24 cellular contexts compared by ENCODE assay signal in the genomic region with DNA sequence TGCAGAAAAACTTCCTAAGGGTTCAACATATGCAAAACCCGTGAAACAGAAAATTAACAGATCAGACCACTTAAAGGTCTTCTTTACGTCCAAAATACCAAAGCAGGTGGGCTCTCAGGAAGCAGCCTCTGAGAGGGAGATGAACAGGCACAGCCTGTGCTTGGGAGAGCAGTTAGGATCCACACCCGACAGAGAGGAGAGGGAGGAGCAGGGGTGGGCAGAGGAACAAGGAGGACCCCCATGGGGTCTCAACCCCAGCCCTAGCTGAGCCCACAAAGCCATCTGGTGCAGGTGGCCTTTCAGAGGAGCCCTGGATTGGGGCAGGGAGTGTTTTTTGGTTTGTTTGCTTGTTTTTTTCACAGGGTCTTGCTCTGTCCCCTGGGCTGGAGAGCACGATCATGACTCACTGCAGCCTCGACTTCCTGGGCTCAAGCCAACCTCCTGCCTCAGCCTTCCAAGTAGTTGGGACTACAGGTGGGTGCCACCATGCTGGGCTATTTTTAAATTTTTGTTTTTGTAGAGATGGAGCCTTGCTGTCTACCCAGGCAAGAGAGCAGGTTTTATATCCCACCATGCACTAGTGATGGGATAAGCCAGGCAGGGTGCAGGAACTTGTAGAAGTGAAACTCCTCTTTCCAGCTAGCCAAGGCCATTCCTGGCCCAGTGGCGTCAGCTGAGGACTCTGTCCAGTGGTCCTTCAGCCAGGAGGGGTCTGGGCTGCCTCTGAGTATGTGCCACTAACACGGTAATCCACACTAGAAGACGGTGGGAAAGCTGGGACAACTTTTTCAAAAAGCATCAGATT.
"Had no signal": no experiment of that assay in that cellular context is flagged by ENCODE, and none has a peak within 500 bp of the region (broad histone marks: within the 10 kb centered on the region; RNA-seq: fewer than 3 reads in every experiment).

No MANE protein-coding gene starts in this region.

- H3K4me2 ChIP-seq: hepatocyte had no signal

- H3K36me3 ChIP-seq: ascending aorta, cardiac muscle cell, gastrocnemius medialis, left ventricle myocardium inferior, right atrium auricular region, thoracic aorta, vagina had no signal

- DNase-seq: activated CD4-positive, alpha-beta T cell treated with anti-CD3 and anti-CD28 coated beads for 1 hour; activated CD4-positive, alpha-beta T cell treated with anti-CD3 and anti-CD28 coated beads, Interleukin-2, amount 10 ng/mL, durations not matched to agents 7 days and 5 days; activated CD8-positive, alpha-beta T cell treated with anti-CD3 and anti-CD28 coated beads for 36 hours; activated naive CD4-positive, alpha-beta T cell treated with Interleukin-2 at 50 U/mL for 16 hours; activated naive CD8-positive, alpha-beta T cell treated with anti-CD3 and anti-CD28 coated beads, Interleukin-2, amount 10 ng/mL, durations not matched to agents 7 days and 5 days; activated T-cell treated with anti-CD3 and anti-CD28 coated beads, Interleukin-2, amount 50 U/mL, for 48 hours; cortex of kidney; effector memory CD8-positive, alpha-beta T cell; erythroblast; gastrocnemius medialis; islet precursor cell; left ventricle myocardium inferior; nucleus accumbens; stimulated activated CD4-positive, alpha-beta T cell treated with anti-CD3 and anti-CD28 coated beads, Interleukin-12 subunit alpha, Interleukin-12 subunit beta, amount 100 ng/mL, for 4 hours; stimulated activated CD4-positive, alpha-beta T cell treated with anti-CD3 and anti-CD28 coated beads, Interleukin-4, amount 100 ng/mL, for 1 hour; T-helper 2 cell had no signal

- H3K27me3 ChIP-seq: ascending aorta, cardiac muscle cell, gastrocnemius medialis, right atrium auricular region, vagina had no signal

- ATAC-seq: activated CD8-positive, alpha-beta T cell treated with anti-CD3 and anti-CD28 coated beads for 36 hours; effector memory CD8-positive, alpha-beta T cell; gastrocnemius medialis had no signal

- H3K9ac ChIP-seq: parathyroid adenoma had no signal

- H3K27ac ChIP-seq: ascending aorta, cardiac muscle cell, gastrocnemius medialis, hepatocyte, left ventricle myocardium inferior, parathyroid adenoma, right atrium auricular region, thoracic aorta, vagina had no signal

- H3K4me1 ChIP-seq: ascending aorta, gastrocnemius medialis, left ventricle myocardium inferior, parathyroid adenoma, right atrium auricular region, vagina had no signal

- H3K9me3 ChIP-seq: ascending aorta, gastrocnemius medialis, left ventricle myocardium inferior, right atrium auricular region, thoracic aorta, vagina had no signal

- H3K4me3 ChIP-seq: ascending aorta, cardiac muscle cell, gastrocnemius medialis, hepatocyte, left ventricle myocardium inferior, lung, right atrium auricular region, thoracic aorta, vagina had no signal
